In genomic region chr12:110543252-110543959, GRCh38 we compare ENCODE assay signal across 9 cellular contexts. TPM values are rescaled to one million over a fixed set of nuclear protein-coding genes. Genes with fewer than 3 reads are reported as not detected.
DNase-seq lines count a peak whose midpoint lies in the region; ATAC-seq, FAIRE-seq and TF ChIP-seq lines count a peak whose summit lies in the region.
"Had no signal": no experiment of that assay in that cellular context is flagged by ENCODE, and none has a peak within 500 bp of the region (broad histone marks: within the 10 kb centered on the region; RNA-seq: fewer than 3 reads in every experiment).

No MANE protein-coding gene starts in this region.

- no peak overlapping the region for H2AFZ ChIP-seq in SK-N-SH (ENCODE audit: low read depth)
- H2AFZ ChIP-seq in astrocyte (ENCODE audit: low read depth, low read length): no peak overlapping the region

- peaks cover 4 to 21% of the 10 kb centered on the region in 2 experiments; a peak in 2 of 4 replicates for H3K4me1 ChIP-seq in SK-N-SH (ENCODE audit: control insufficient read depth in 1 of 2, insufficient read depth in 2 of 2, low read depth in 1 of 2, low read length in 1 of 2)
- peaks cover 13% of the 10 kb centered on the region for H3K4me1 ChIP-seq in astrocyte (ENCODE audit: insufficient read depth, low read length)
- H3K4me1 ChIP-seq in small intestine (ENCODE audit: control insufficient read depth in 2 of 2, insufficient read depth in 1 of 2, low read depth in 1 of 2, low read length in 1 of 2): peaks cover 0 to 12% of the 10 kb centered on the region in 2 donors

- H3K4me3 ChIP-seq in SK-N-SH (ENCODE audit: low read depth in 2 of 2, low read length in 1 of 2) (no peak overlapping the region), astrocyte (ENCODE audit: insufficient read depth, low read depth, low read length) (no peak overlapping the region), small intestine (ENCODE audit: low read depth in 1 of 2, low read length in 2 of 2) (no peak overlapping the region)
- H3K4me3 ChIP-seq: A549 had no signal

- FAIRE-seq in astrocyte (lab: Jason Lieb, UNC) (no peak), small intestine (lab: Jason Lieb, UNC) (no peak), HTR-8/SVneo (lab: Jason Lieb, UNC) (no peak)
- FAIRE-seq: A549 had no signal

- DNase-seq in SK-N-SH (no peak), astrocyte (ENCODE audit: low read depth) (peak; percentile 85), inferior parietal cortex (ENCODE audit: extremely low spot score) (peak; percentile 65), small intestine (peak; percentile 69), erythroblast (lab: John Stamatoyannopoulos, UW) (no peak), HTR-8/SVneo (ENCODE audit: insufficient read length, low spot score) (no peak)
- DNase-seq in central memory CD4-positive, alpha-beta T cell: no peak

- no peak for TF ChIP-seq POLR2A in erythroblast (IDR thresholded peaks at IDR 0.05; ENCODE audit: low read length)

- no peaks in the 10 kb centered on the region for H3K9me3 Mint-ChIP-seq in astrocyte (ENCODE audit: unreplicated experiment)

- H4K20me1 ChIP-seq in SK-N-SH (ENCODE audit: insufficient read depth): peaks cover 23% of the 10 kb centered on the region
- H4K20me1 ChIP-seq in astrocyte (ENCODE audit: insufficient read depth, low read length): peaks cover 35% of the 10 kb centered on the region

- TF ChIP-seq EP300 in SK-N-SH (IDR thresholded peaks at IDR 0.05; ENCODE audit: borderline replicate concordance in 1 of 2, low read depth in 1 of 2, low read length in 1 of 2): no peak

- H3K9me3 ChIP-seq in SK-N-SH: no peaks in the 10 kb centered on the region
- H3K9me3 ChIP-seq in astrocyte (ENCODE audit: insufficient read depth, low read depth, low read length): no peaks in the 10 kb centered on the region
- H3K9me3 ChIP-seq in small intestine (ENCODE audit: control insufficient read depth, low read depth): no peaks in the 10 kb centered on the region
- H3K9me3 ChIP-seq: A549 had no signal

- TF ChIP-seq CTCF in SK-N-SH (IDR thresholded peaks at IDR 0.05) (no peak), astrocyte (IDR thresholded peaks at IDR 0.05; ENCODE audit: insufficient read depth, low read depth, low read length) (no peak)

- H3K4me2 ChIP-seq in SK-N-SH (no peak overlapping the region), astrocyte (ENCODE audit: low read length) (no peak overlapping the region)
- H3K4me2 ChIP-seq: A549 had no signal

- TF ChIP-seq RAD21 in SK-N-SH (IDR thresholded peaks at IDR 0.05; ENCODE audit: low read length): no peak

- H3K27ac ChIP-seq in SK-N-SH (ENCODE audit: low read depth in 2 of 2, low read length in 1 of 2): no peak overlapping the region
- H3K27ac ChIP-seq in astrocyte (ENCODE audit: low read depth, low read length): no peak overlapping the region
- H3K27ac ChIP-seq in small intestine (ENCODE audit: low read depth in 1 of 2, low read length in 1 of 2): peak overlapping the region; percentile 27 to 75

- H3K27me3 Mint-ChIP-seq in astrocyte (ENCODE audit: low read depth, unreplicated experiment): no peaks in the 10 kb centered on the region

- H3K36me3 Mint-ChIP-seq in astrocyte (ENCODE audit: low read depth, unreplicated experiment): peaks cover 4% of the 10 kb centered on the region

- H3K4me1 Mint-ChIP-seq in astrocyte (ENCODE audit: low read depth, unreplicated experiment): peaks cover 21% of the 10 kb centered on the region

- H3K27ac Mint-ChIP-seq in astrocyte (ENCODE audit: unreplicated experiment): peak overlapping the region; percentile 22

- peak; percentile 11 for ATAC-seq in SK-N-SH treated with all-trans-retinoic acid at 6 μM for 48 hours
- ATAC-seq: A549 had no signal

- no peaks in the 10 kb centered on the region for H3K9me2 ChIP-seq in SK-N-SH

- no peaks in the 10 kb centered on the region for H3K27me3 ChIP-seq in SK-N-SH (ENCODE audit: insufficient read depth)
- no peaks in the 10 kb centered on the region for H3K27me3 ChIP-seq in astrocyte (ENCODE audit: insufficient read depth, low read length)
- H3K27me3 ChIP-seq in small intestine (ENCODE audit: control insufficient read depth in 2 of 2, insufficient read depth in 2 of 2, low read length in 2 of 2): no peaks in the 10 kb centered on the region

- POLR2A ChIA-PET in SK-N-SH (lab: Yijun Ruan, JAX): no interaction called here

- peaks cover 33% of the 10 kb centered on the region; the same call in 1 of the 2 replicates for H3K79me2 ChIP-seq in SK-N-SH (ENCODE audit: insufficient read depth)
- H3K79me2 ChIP-seq in astrocyte (ENCODE audit: insufficient read depth, low read length): no peaks in the 10 kb centered on the region

- peaks cover 40% of the 10 kb centered on the region for H3F3A ChIP-seq in SK-N-SH (replicated peaks; ENCODE audit: insufficient read depth)

- CTCF ChIA-PET in SK-N-SH (lab: Yijun Ruan, JAX): interaction anchor here (1.1 to 1.6 kb wide), 7 partner anchors 8 to 444 kb away, joined by 3 to 8 read pairs (median 3); partner anchors contain the start of gene FAM216A

- H3K9ac ChIP-seq in SK-N-SH (no peak overlapping the region), astrocyte (ENCODE audit: low read length) (no peak overlapping the region)

- peak overlapping the region; percentile 28 for H3K4me3 Mint-ChIP-seq in astrocyte (ENCODE audit: unreplicated experiment)

- WGBS in SK-N-SH (ENCODE audit: low lambda C conversion rate): 86% methylated on average over 7 of the region's 7 CpGs
- WGBS in small intestine, 3 donors: 16 to 28% (median 25%) methylated on average over 7 of the region's 7 CpGs

- H3K36me3 ChIP-seq in SK-N-SH (replicated peaks in 1 of 2; ENCODE audit: control insufficient read depth in 1 of 2, insufficient read depth in 2 of 2, low read length in 1 of 2): peaks cover 12 to 27% of the 10 kb centered on the region in 2 experiments
- H3K36me3 ChIP-seq in astrocyte (ENCODE audit: insufficient read depth, low read length): peaks cover 2% of the 10 kb centered on the region
- H3K36me3 ChIP-seq in small intestine (ENCODE audit: control insufficient read depth in 2 of 2, insufficient read depth in 2 of 2, low read length in 2 of 2): peaks cover 2 to 4% of the 10 kb centered on the region in 2 donors

TF ChIP-seq in SK-N-SH treated with all-trans-retinoic acid at 6 μM for 48 hours, 23 proteins besides CTCF, POLR2A, EP300 and RAD21:
- no peak for TF ChIP-seq TOX (CRISPR knock-in tag; IDR thresholded peaks at IDR 0.05; ENCODE audit: borderline replicate concordance)
- TF ChIP-seq, protein P1, sequence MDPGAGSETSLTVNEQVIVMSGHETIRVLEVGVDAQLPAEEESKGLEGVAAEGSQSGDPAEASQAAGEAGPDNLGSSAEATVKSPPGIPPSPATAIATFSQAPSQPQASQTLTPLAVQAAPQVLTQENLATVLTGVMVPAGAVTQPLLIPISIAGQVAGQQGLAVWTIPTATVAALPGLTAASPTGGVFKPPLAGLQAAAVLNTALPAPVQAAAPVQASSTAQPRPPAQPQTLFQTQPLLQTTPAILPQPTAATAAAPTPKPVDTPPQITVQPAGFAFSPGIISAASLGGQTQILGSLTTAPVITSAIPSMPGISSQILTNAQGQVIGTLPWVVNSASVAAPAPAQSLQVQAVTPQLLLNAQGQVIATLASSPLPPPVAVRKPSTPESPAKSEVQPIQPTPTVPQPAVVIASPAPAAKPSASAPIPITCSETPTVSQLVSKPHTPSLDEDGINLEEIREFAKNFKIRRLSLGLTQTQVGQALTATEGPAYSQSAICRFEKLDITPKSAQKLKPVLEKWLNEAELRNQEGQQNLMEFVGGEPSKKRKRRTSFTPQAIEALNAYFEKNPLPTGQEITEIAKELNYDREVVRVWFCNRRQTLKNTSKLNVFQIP (CRISPR knock-in tag; IDR thresholded peaks at IDR 0.05; ENCODE audit: borderline replicate concordance, low read depth): no peak

TF ChIP-seq in SK-N-SH, 30 proteins besides CTCF, POLR2A, EP300 and RAD21 (continues in another document):
- TF ChIP-seq USF2 (IDR thresholded peaks at IDR 0.05; ENCODE audit: borderline replicate concordance, low read depth, low read length) (no peak), MXI1 (IDR thresholded peaks at IDR 0.05; ENCODE audit: low read depth, low read length) (no peak), FOXM1 (IDR thresholded peaks at IDR 0.05; ENCODE audit: low read depth) (no peak), RXRA (IDR thresholded peaks at IDR 0.05; ENCODE audit: borderline replicate concordance, low read depth) (no peak), TAF1 (IDR thresholded peaks at IDR 0.05; ENCODE audit: borderline replicate concordance, low read depth, low read length) (no peak)
- TF ChIP-seq, protein P2, sequence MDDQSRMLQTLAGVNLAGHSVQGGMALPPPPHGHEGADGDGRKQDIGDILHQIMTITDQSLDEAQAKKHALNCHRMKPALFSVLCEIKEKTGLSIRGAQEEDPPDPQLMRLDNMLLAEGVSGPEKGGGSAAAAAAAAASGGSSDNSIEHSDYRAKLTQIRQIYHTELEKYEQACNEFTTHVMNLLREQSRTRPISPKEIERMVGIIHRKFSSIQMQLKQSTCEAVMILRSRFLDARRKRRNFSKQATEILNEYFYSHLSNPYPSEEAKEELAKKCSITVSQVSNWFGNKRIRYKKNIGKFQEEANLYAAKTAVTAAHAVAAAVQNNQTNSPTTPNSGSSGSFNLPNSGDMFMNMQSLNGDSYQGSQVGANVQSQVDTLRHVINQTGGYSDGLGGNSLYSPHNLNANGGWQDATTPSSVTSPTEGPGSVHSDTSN (IDR thresholded peaks at IDR 0.05): no peak

RNA-seq across cellular contexts. Expression of gene PPTC7, which starts 39.7 kb away (rescaled TPM):
- polyA plus RNA-seq in SK-N-SH (2012; rRNA removed): 9.6 and 14.0 TPM in 2 replicates
- 13.7 and 14.2 TPM in 2 replicates for polyA plus RNA-seq in SK-N-SH (2012; cell fraction: cytosol; rRNA removed)
- 4.8 and 9.6 TPM in 2 replicates for polyA plus RNA-seq in SK-N-SH (2012; cell fraction: nucleus; rRNA removed)
- total RNA-seq in astrocyte: 14.9 and 16.6 TPM in 2 replicates
- polyA plus RNA-seq in small intestine: 10 to 100 TPM in 2 of 3 donors, 1 to 10 TPM in 1; 8.6 to 13.9 (median 10.1) TPM

RNA-seq across cellular contexts. Expression of gene RAD9B, which starts 41.3 kb away (rescaled TPM):
- polyA plus RNA-seq in SK-N-SH (2012; rRNA removed) (0.15 and 0.20 TPM in 2 replicates), small intestine (under 1 TPM in 1 of 3 donors, not detected in 2; 0.24 TPM)
- 0.24 and 0.26 TPM in 2 replicates for polyA plus RNA-seq in SK-N-SH (2012; cell fraction: cytosol; rRNA removed)
- 0.25 and 0.29 TPM in 2 replicates for polyA plus RNA-seq in SK-N-SH (2012; cell fraction: nucleus; rRNA removed)
- total RNA-seq in astrocyte: 0.53 and 0.66 TPM in 2 replicates

RNA-seq across cellular contexts. Expression of gene VPS29, which starts 41.5 kb away (rescaled TPM):
- polyA plus RNA-seq in SK-N-SH (2012; rRNA removed): 110 and 131 TPM in 2 replicates
- polyA plus RNA-seq in SK-N-SH (2012; cell fraction: cytosol; rRNA removed): 127 and 168 TPM in 2 replicates
- polyA plus RNA-seq in SK-N-SH (2012; cell fraction: nucleus; rRNA removed): 101 and 209 TPM in 2 replicates
- total RNA-seq in astrocyte: 78.1 and 80.7 TPM in 2 replicates
- 100 to 1,000 TPM; 159 to 171 (median 170) TPM for polyA plus RNA-seq in small intestine

Comparison
In these comparisons a context has a peak if more than half of its experiments do, and no peak if none do; other contexts are left out.
1. DNase-seq: peak in astrocyte (single experiment), inferior parietal cortex (single experiment) and small intestine (single experiment); none in SK-N-SH (single experiment), erythroblast (0 of 2), central memory CD4-positive, alpha-beta T cell (single experiment) and HTR-8/SVneo (single experiment).
2. H3K27ac ChIP-seq: peak in small intestine (2 of 2); none in SK-N-SH (0 of 2) and astrocyte (single experiment).